Comparison of ENCODE assay signal across 8 cellular contexts in the genomic region with DNA sequence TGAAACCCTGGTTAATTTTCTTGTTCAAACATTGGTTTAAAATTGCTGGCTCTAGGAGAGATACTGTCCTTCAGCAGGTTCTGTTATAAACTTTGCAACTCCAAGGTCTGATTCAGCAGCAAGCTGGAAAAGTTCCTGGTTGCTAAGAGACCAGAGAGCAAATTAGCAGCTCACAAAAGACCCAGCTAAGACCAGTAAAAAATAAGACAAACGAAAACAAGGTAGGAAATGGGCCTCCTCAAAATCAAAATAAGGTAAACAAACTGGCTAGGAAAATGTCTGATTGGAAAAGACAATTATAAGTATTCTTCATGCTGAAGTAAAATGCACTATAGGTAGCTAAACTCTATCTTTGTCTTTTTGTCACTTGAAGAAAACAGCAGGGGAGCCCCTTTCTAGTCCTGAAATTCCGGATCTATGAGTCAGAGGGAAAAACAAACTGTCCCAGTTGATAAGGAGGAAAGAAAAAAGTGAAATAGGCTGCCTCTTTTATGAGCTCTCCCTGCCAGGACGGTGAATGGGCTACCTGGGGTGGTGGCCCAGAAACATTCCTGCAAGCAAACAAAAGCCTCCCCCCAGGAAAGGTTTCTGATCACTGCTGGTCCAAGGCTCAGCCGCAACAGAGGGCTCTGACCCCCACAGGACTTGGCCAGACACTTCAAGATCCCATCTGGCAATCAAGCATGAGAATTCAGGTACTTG. TPM values are rescaled to one million over a fixed set of nuclear protein-coding genes. Genes with fewer than 3 reads are reported as not detected.
DNase-seq lines count a peak whose midpoint lies in the region.

No MANE protein-coding gene starts in this region.

- DNase-seq in Caki2 (ENCODE audit: low read depth) (peak; percentile 84), NCI-H446 treated with DMSO at 0.1 percent for 48 hours (lab: John Stamatoyannopoulos, UW) (peak; percentile 42), fibroblast of peridontal ligament (ENCODE audit: extremely low read depth) (peak; percentile 40), GOT3 (lab: John Stamatoyannopoulos, UW) (no peak), GF-D8 (lab: John Stamatoyannopoulos, UW) (no peak)
- no peak for DNase-seq in stimulated activated CD4-positive, alpha-beta T cell treated with anti-CD3 and anti-CD28 coated beads, Interleukin-1b, Interleukin-23, amount 100 ng/mL, for 48 hours
- DNase-seq in activated CD4-positive, alpha-beta T cell treated with anti-CD3 and anti-CD28 coated beads, Interleukin-2, amount 50 U/mL, for 48 hours, result no peak

- H3K9me3 ChIP-seq in muscle layer of duodenum (ENCODE audit: control insufficient read depth in 1 of 2, low read length in 2 of 2), result no peaks in the 10 kb centered on the region

- H3K4me3 ChIP-seq in muscle layer of duodenum (ENCODE audit: low read depth in 1 of 2, low read length in 2 of 2), result no peak overlapping the region

- H3K27ac ChIP-seq in muscle layer of duodenum (ENCODE audit: low read length), result peak overlapping the region; percentile 60

- peaks cover 11 to 33% of the 10 kb centered on the region in 2 donors for H3K4me1 ChIP-seq in muscle layer of duodenum (ENCODE audit: control insufficient read depth in 1 of 2, insufficient read depth in 2 of 2, low read length in 2 of 2)

- H3K36me3 ChIP-seq in muscle layer of duodenum (ENCODE audit: control insufficient read depth in 1 of 2, insufficient read depth in 2 of 2, low read length in 2 of 2), result no peaks in the 10 kb centered on the region

- H3K27me3 ChIP-seq in muscle layer of duodenum (ENCODE audit: low read depth, low read length), result no peaks in the 10 kb centered on the region

- in situ Hi-C loops in Caki2 (cut with HindIII; ENCODE audit: low pct_unique_long_range_greater_than_20kb, low sequenced_read_pairs), result no loop called here

RNA-seq across cellular contexts. Expression of a gene that starts 41.6 kb away (rescaled TPM):
- 1.1 and 4.4 TPM in 2 replicates for total RNA-seq in Caki2 (2014; rRNA removed; shearing (Covaris generic); ENCODE audit: low replicate concordance)

RNA-seq across cellular contexts. Expression of a gene that starts 44.9 kb away (rescaled TPM):
- not detected in 2 replicates for total RNA-seq in Caki2 (2014; rRNA removed; shearing (Covaris generic); ENCODE audit: low replicate concordance)

RNA-seq across cellular contexts. Expression of a gene that starts 55.6 kb away (rescaled TPM):
- not detected in 2 replicates for total RNA-seq in Caki2 (2014; rRNA removed; shearing (Covaris generic); ENCODE audit: low replicate concordance)

Comparison
In these comparisons a context has a peak if more than half of its experiments do, and no peak if none do; other contexts are left out.
1. DNase-seq: peak in Caki2 (single experiment), NCI-H446 treated with DMSO at 0.1 percent for 48 hours (single experiment) and fibroblast of peridontal ligament (single experiment); none in stimulated activated CD4-positive, alpha-beta T cell treated with anti-CD3 and anti-CD28 coated beads, Interleukin-1b, Interleukin-23, amount 100 ng/mL, for 48 hours (single experiment), activated CD4-positive, alpha-beta T cell treated with anti-CD3 and anti-CD28 coated beads, Interleukin-2, amount 50 U/mL, for 48 hours (0 of 2), GOT3 (single experiment) and GF-D8 (single experiment).